1 cellular context compared by ENCODE assay signal in the genomic region with DNA sequence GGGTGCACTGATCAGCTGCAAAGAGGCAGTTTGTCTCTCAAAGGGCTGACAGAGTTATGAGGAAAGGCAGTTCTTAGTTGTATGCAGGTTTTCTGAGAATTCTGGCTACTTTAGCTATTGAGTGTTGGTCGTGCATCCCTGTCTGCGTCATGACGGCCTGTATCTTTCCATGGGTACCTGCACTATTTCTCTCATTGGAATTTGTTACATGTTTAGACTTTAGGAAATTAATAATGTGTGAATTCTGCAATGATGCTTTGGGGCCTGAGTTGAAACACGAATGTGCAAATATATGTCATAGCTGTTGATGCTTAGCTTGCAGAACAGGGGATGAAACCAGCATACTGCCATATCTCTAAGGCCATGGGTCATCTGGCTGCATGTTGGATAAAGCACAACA.
TF ChIP-seq lines count a peak whose summit lies in the region.

No MANE protein-coding gene starts in this region.

TF ChIP-seq in K562, 482 proteins besides CTCF, POLR2A, EP300 and RAD21:
- TF ChIP-seq RBFOX2 (IDR thresholded peaks at IDR 0.05; ENCODE audit: low read depth, low read length) (no peak), CC2D1A (IDR thresholded peaks at IDR 0.05) (no peak), CHD2 (IDR thresholded peaks at IDR 0.05; ENCODE audit: low read depth, low read length) (no peak), PPARD (CRISPR knock-in tag; IDR thresholded peaks at IDR 0.05) (no peak), PHB2 (IDR thresholded peaks at IDR 0.05; ENCODE audit: low read depth) (no peak), HDAC6 (IDR thresholded peaks at IDR 0.05; ENCODE audit: low read depth, low read length) (no peak), HMG20B (CRISPR knock-in tag; IDR thresholded peaks at IDR 0.05) (no peak), CHD1 (IDR thresholded peaks at IDR 0.05; ENCODE audit: low read length) (no peak), HIVEP1 (CRISPR knock-in tag; IDR thresholded peaks at IDR 0.05) (no peak), ARHGAP35 (IDR thresholded peaks at IDR 0.05; ENCODE audit: partially characterized antibody) (no peak), EP400 (IDR thresholded peaks at IDR 0.05) (no peak), ZNF316 (IDR thresholded peaks at IDR 0.05) (no peak), NFE2 (IDR thresholded peaks at IDR 0.05; ENCODE audit: low read depth) (no peak), XRCC5 (IDR thresholded peaks at IDR 0.05; ENCODE audit: low read depth, low read length) (no peak)
